Comparison of ENCODE assay signal across 10 cellular contexts in genomic region chr10:17022399-17022798, GRCh38.
DNase-seq lines count a peak whose midpoint lies in the region; ATAC-seq and TF ChIP-seq lines count a peak whose summit lies in the region.
"Had no signal": no experiment of that assay in that cellular context is flagged by ENCODE, and none has a peak within 500 bp of the region (broad histone marks: within the 10 kb centered on the region; RNA-seq: fewer than 3 reads in every experiment).

No MANE protein-coding gene starts in this region.

- peaks cover 19% of the 10 kb centered on the region for H3K4me1 ChIP-seq in testis

- H3K27me3 ChIP-seq in testis = no peaks in the 10 kb centered on the region

- H3K27ac Mint-ChIP-seq in activated T-cell treated with anti-CD3 and anti-CD28 coated beads, Interleukin-2, amount 50 U/mL, for 24 hours = peak overlapping the region; percentile 98
- H3K27ac Mint-ChIP-seq in activated naive CD8-positive, alpha-beta T cell treated with anti-CD3 and anti-CD28 coated beads for 36 hours = peak overlapping the region; percentile 97

- no peaks in the 10 kb centered on the region for H3K9me3 ChIP-seq in testis

- H3K4me3 Mint-ChIP-seq in activated T-cell treated with anti-CD3 and anti-CD28 coated beads, Interleukin-2, amount 50 U/mL, for 24 hours = no peak overlapping the region
- no peak overlapping the region for H3K4me3 Mint-ChIP-seq in activated naive CD8-positive, alpha-beta T cell treated with anti-CD3 and anti-CD28 coated beads for 36 hours

- no peak for TF ChIP-seq POLR2A in testis (IDR thresholded peaks at IDR 0.05)

- no peak for TF ChIP-seq CTCF in testis (IDR thresholded peaks at IDR 0.05)

- no peaks in the 10 kb centered on the region for H3K27me3 Mint-ChIP-seq in activated T-cell treated with anti-CD3 and anti-CD28 coated beads, Interleukin-2, amount 50 U/mL, for 24 hours
- no peaks in the 10 kb centered on the region for H3K27me3 Mint-ChIP-seq in activated naive CD8-positive, alpha-beta T cell treated with anti-CD3 and anti-CD28 coated beads for 36 hours

- H3K9me3 Mint-ChIP-seq in activated T-cell treated with anti-CD3 and anti-CD28 coated beads, Interleukin-2, amount 50 U/mL, for 24 hours = no peaks in the 10 kb centered on the region
- peaks cover 7% of the 10 kb centered on the region for H3K9me3 Mint-ChIP-seq in activated naive CD8-positive, alpha-beta T cell treated with anti-CD3 and anti-CD28 coated beads for 36 hours

- no peaks in the 10 kb centered on the region for H3K36me3 ChIP-seq in testis (ENCODE audit: low read depth, missing control alignments)

- H3K4me3 ChIP-seq in testis = no peak overlapping the region

- ATAC-seq in GM18868 (IDR thresholded peaks at IDR 0.05; ENCODE audit: unreplicated experiment) = no peak

- peaks cover 1% of the 10 kb centered on the region for H3K36me3 Mint-ChIP-seq in activated T-cell treated with anti-CD3 and anti-CD28 coated beads, Interleukin-2, amount 50 U/mL, for 24 hours (ENCODE audit: low read depth)
- peaks cover 15% of the 10 kb centered on the region for H3K36me3 Mint-ChIP-seq in activated naive CD8-positive, alpha-beta T cell treated with anti-CD3 and anti-CD28 coated beads for 36 hours

- intact Hi-C loops in testis (cut with DNase I; ENCODE audit: low total_unique reads) = no loop called here

- DNase-seq in activated T-cell treated with anti-CD3 and anti-CD28 coated beads, Interleukin-2, amount 50 U/mL, for 24 hours = no peak
- DNase-seq in activated T-cell treated with anti-CD3 and anti-CD28 coated beads, Interleukin-2, amount 50 U/mL, for 1 hour = no peak
- no peak for DNase-seq in activated naive CD8-positive, alpha-beta T cell treated with anti-CD3 and anti-CD28 coated beads for 36 hours
- peak; percentile 36 for DNase-seq in left kidney (ENCODE audit: low read depth, low spot score)
- peak; percentile 40 for DNase-seq in testis
- DNase-seq in dermis blood vessel endothelial cell = no peak
- DNase-seq in effector CD4-positive, alpha-beta T cell = no peak
- DNase-seq: effector CD8-positive, alpha-beta T cell; stimulated activated naive CD4-positive, alpha-beta T cell treated with Interleukin-2 at 50 U/mL for 16 hours had no signal

- WGBS in testis, 2 donors = 44 to 54% methylated on average over 7 of the region's 7 CpGs

- H3K27ac ChIP-seq in testis = no peak overlapping the region

- H3K4me1 Mint-ChIP-seq in activated T-cell treated with anti-CD3 and anti-CD28 coated beads, Interleukin-2, amount 50 U/mL, for 24 hours (ENCODE audit: low read depth) = peaks cover 62% of the 10 kb centered on the region
- H3K4me1 Mint-ChIP-seq in activated naive CD8-positive, alpha-beta T cell treated with anti-CD3 and anti-CD28 coated beads for 36 hours = peaks cover 52% of the 10 kb centered on the region

Comparison
In these comparisons a context has a peak if more than half of its experiments do, and no peak if none do; other contexts are left out.
1. DNase-seq: peak in left kidney (single experiment) and testis (single experiment); none in activated T-cell treated with anti-CD3 and anti-CD28 coated beads, Interleukin-2, amount 50 U/mL, for 24 hours (single experiment), activated T-cell treated with anti-CD3 and anti-CD28 coated beads, Interleukin-2, amount 50 U/mL, for 1 hour (single experiment), activated naive CD8-positive, alpha-beta T cell treated with anti-CD3 and anti-CD28 coated beads for 36 hours (single experiment), dermis blood vessel endothelial cell (single experiment) and effector CD4-positive, alpha-beta T cell (single experiment).